In the genomic region with DNA sequence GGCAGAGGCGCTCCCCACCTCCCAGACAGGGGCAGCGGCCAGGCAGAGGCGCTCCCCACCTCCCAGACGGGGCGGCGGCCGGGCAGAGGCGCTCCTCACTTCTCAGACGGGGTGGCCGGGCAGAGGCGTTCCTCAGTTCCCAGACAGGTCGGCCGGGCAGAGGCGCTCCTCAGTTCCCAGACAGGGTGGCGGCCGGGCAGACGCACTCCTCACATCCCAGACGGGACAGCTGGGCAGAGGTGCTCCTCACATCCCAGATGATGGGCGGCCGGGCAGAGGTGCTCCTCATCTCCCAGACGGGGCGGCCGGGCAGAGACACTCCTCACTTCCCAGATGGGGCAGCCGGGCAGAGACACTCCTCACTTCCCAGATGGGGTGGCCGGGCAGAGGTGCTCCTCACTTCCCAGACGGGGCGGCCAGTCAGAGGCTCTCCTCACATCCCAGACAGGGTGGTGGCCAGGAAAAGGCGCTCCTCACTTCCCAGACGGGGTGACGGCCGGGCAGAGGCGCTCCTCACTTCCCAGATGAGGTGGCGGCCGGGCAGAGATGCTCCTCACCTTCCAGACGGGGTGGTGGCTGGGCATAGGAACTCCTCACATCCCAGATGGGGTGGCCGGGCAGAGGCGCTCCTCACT, we compare ENCODE assay signal across 26 cellular contexts.
"Had no signal": no experiment of that assay in that cellular context is flagged by ENCODE, and none has a peak within 500 bp of the region (broad histone marks: within the 10 kb centered on the region; RNA-seq: fewer than 3 reads in every experiment).

No MANE protein-coding gene starts in this region.

- H3K36me3 Mint-ChIP-seq: stimulated activated effector memory CD8-positive, alpha-beta T cell treated with anti-CD3 and anti-CD28 coated beads, Interleukin-12 subunit alpha, Interleukin-12 subunit beta, amount 100 ng/mL, for 72 hours had no signal

- H3K27me3 Mint-ChIP-seq: progenitor cell of endocrine pancreas had no signal

- H3K36me3 ChIP-seq: neutrophil, pancreas, right lobe of liver, sigmoid colon, stomach, thoracic aorta, thyroid gland, tibial nerve, upper lobe of left lung, vagina had no signal

- H3K27ac Mint-ChIP-seq: natural killer cell treated with Interleukin-12 subunit alpha and Interleukin-12 subunit beta and Interleukin-15 and Interleukin-18, amount 100 ng/mL, for 72 hours; nephron progenitor cell; progenitor cell of endocrine pancreas; stimulated activated effector memory CD8-positive, alpha-beta T cell treated with anti-CD3 and anti-CD28 coated beads, Interleukin-12 subunit alpha, Interleukin-12 subunit beta, amount 100 ng/mL, for 72 hours; stimulated activated naive B cell treated with anti-CD40 and anti-IgM and Interleukin-4, amounts not matched to agents 10 μg/mL and 1 μg/mL and 100 μg/mL, for 72 hours; stimulated activated naive CD8-positive, alpha-beta T cell treated with anti-CD3 and anti-CD28 coated beads, Interleukin-15, Interleukin-2, amounts not matched to agents 100 ng/mL and 50 ng/mL, for 24 hours had no signal

- H3K9me3 ChIP-seq: neutrophil, pancreas, right lobe of liver, sigmoid colon, thoracic aorta, thyroid gland, vagina had no signal

- H3K4me1 Mint-ChIP-seq: neural crest cell; stimulated activated effector memory CD8-positive, alpha-beta T cell treated with anti-CD3 and anti-CD28 coated beads, Interleukin-12 subunit alpha, Interleukin-12 subunit beta, amount 100 ng/mL, for 72 hours; stimulated activated naive B cell treated with anti-CD40 and anti-IgM and Interleukin-4, amounts not matched to agents 10 μg/mL and 1 μg/mL and 100 μg/mL, for 72 hours had no signal

- H3K4me3 Mint-ChIP-seq: natural killer cell treated with Interleukin-12 subunit alpha and Interleukin-12 subunit beta and Interleukin-15 and Interleukin-18, amount 100 ng/mL, for 72 hours; nephron progenitor cell; neural crest cell; stimulated activated effector memory CD8-positive, alpha-beta T cell treated with anti-CD3 and anti-CD28 coated beads, Interleukin-12 subunit alpha, Interleukin-12 subunit beta, amount 100 ng/mL, for 72 hours; stimulated activated naive B cell treated with anti-CD40 and anti-IgM and Interleukin-4, amounts not matched to agents 10 μg/mL and 1 μg/mL and 100 μg/mL, for 72 hours; stimulated activated naive CD8-positive, alpha-beta T cell treated with anti-CD3 and anti-CD28 coated beads, Interleukin-15, Interleukin-2, amounts not matched to agents 100 ng/mL and 50 ng/mL, for 24 hours had no signal

- H3K27ac ChIP-seq: neutrophil, pancreas, psoas muscle, right lobe of liver, sigmoid colon, stomach, thoracic aorta, thyroid gland, tibial nerve, upper lobe of left lung, vagina had no signal

- H3K4me3 ChIP-seq: pancreas, psoas muscle, right lobe of liver, sigmoid colon, stomach, thoracic aorta, thyroid gland, tibial nerve, upper lobe of left lung, vagina had no signal

- DNase-seq: nephron progenitor cell; nucleus accumbens; psoas muscle; right lobe of liver; sigmoid colon; small intestine; stimulated activated CD4-positive, alpha-beta T cell treated with anti-CD3 and anti-CD28 coated beads, Interleukin-15, amount 100 ng/mL, for 24 hours; stimulated activated CD4-positive, alpha-beta T cell treated with anti-CD3 and anti-CD28 coated beads, Interleukin-2, amount 100 ng/mL, for 24 hours; stimulated activated CD4-positive, alpha-beta T cell treated with anti-CD3 and anti-CD28 coated beads, Interleukin-2, amount 100 ng/mL, for 48 hours; stimulated activated CD4-positive, alpha-beta T cell treated with anti-CD3 and anti-CD28 coated beads, Interleukin-4, amount 100 ng/mL, for 24 hours; stimulated activated naive B cell treated with anti-CD40 and anti-IgM and Interleukin-4, amounts not matched to agents 10 μg/mL and 1 μg/mL and 100 μg/mL, for 72 hours; stimulated activated naive CD4-positive, alpha-beta T cell treated with Interleukin-2 at 50 U/mL for 16 hours; stomach; thyroid gland; trophoblast cell had no signal

- H3K4me1 ChIP-seq: pancreas, psoas muscle, right lobe of liver, sigmoid colon, stomach, thyroid gland, tibial nerve, upper lobe of left lung, vagina had no signal

- H3K27me3 ChIP-seq: neutrophil, pancreas, right lobe of liver, sigmoid colon, thyroid gland, tibial nerve, upper lobe of left lung, vagina had no signal
